In the genomic region with DNA sequence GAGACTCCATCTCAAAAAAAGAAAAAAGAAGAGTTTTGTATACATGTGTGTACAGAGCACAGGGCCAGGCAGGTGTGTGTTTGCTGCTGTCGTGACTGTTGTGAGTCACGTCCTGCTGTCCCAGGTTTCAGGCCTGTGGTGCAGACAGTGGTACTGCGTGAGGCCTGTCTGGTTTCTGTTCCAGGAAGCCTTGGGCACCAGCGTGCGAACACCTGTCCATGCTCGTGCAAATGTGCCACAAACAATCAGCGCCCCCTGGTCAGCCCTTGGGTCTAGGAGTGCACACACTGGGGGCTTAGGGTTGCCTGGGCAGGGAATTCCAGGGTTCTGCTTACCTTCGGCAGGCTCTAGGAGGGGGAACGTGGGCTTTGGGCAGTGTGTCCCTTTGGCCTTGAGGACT, we compare ENCODE assay signal across 21 cellular contexts. TPM values are rescaled to one million over a fixed set of nuclear protein-coding genes. Genes with fewer than 3 reads are reported as not detected.
A peak's percentile ranks its signal among the peaks of the same experiment; 100 is the strongest.
DNase-seq lines count a peak whose midpoint lies in the region; ATAC-seq, FAIRE-seq and TF ChIP-seq lines count a peak whose summit lies in the region.
"Had no signal": no experiment of that assay in that cellular context is flagged by ENCODE, and none has a peak within 500 bp of the region (broad histone marks: within the 10 kb centered on the region; RNA-seq: fewer than 3 reads in every experiment).

No MANE protein-coding gene starts in this region.

- TF ChIP-seq CTCF in DND-41 (IDR thresholded peaks at IDR 0.05; ENCODE audit: borderline replicate concordance, extremely low read depth, low read length, poor library complexity, severe bottlenecking) (no peak), GM12878 (IDR thresholded peaks at IDR 0.05 in 2 of 3, conservative IDR thresholded peaks at IDR 0.05 in 1 of 3; ENCODE audit: control insufficient read depth in 2 of 3, extremely low read depth in 1 of 3, insufficient read depth in 1 of 3, low read depth in 3 of 3, low read length in 3 of 3) (no peak), brain microvascular endothelial cell (IDR thresholded peaks at IDR 0.05; ENCODE audit: low read depth, low read length, missing control alignments) (no peak)

- no peaks in the 10 kb centered on the region for H3K27me3 Mint-ChIP-seq in activated CD4-positive, alpha-beta T cell treated with anti-CD3 and anti-CD28 coated beads, Interleukin-2, amount 10 ng/mL, durations not matched to agents 7 days and 5 days
- H3K27me3 Mint-ChIP-seq: activated naive CD8-positive, alpha-beta T cell; memory B cell; naive thymus-derived CD4-positive, alpha-beta T cell had no signal

- in situ Hi-C loops in GM12878 (cut with MboI) (loop anchor here (5.0 kb wide), 1 partner anchor 85 kb away; no protein-coding TSS in a partner anchor), brain microvascular endothelial cell (cut with HindIII; ENCODE audit: low pct_ligation_motif_present, low sequenced_read_pairs) (no loop called here)

- POLR2A ChIA-PET in activated CD4-positive, alpha-beta T cell treated with anti-CD3 and anti-CD28 coated beads, Interleukin-2, amount 10 ng/mL, durations not matched to agents 7 days and 5 days (lab: Charles Lee): no interaction called here
- POLR2A ChIA-PET in GM12878 (lab: Charles Lee): interaction anchor here (0.5 kb wide), 1 partner anchor 67 kb away, joined by 8 read pairs; no protein-coding TSS in a partner anchor

- H3K79me2 ChIP-seq in DND-41 (ENCODE audit: insufficient read depth, low read length) (no peaks in the 10 kb centered on the region), GM12878 (ENCODE audit: control insufficient read depth, insufficient read depth, low read length) (no peaks in the 10 kb centered on the region)
- H3K79me2 ChIP-seq: parathyroid adenoma had no signal

- no peak for TF ChIP-seq POLR2A in GM12878 (IDR thresholded peaks at IDR 0.05; ENCODE audit: low read depth, low read length)

- H4K91ac ChIP-seq in neuronal stem cell (ENCODE audit: low read depth, low read length, poor library complexity): no peak overlapping the region

- H3K23ac ChIP-seq in neuronal stem cell (ENCODE audit: low read depth, low read length, poor library complexity): no peak overlapping the region

- RAD21 ChIA-PET in GM12878 (lab: Charles Lee; ENCODE audit: unreplicated experiment): interaction anchor here (0.6 to 3.1 kb wide), 10 partner anchors 8 to 90 kb away, joined by 3 to 59 read pairs (median 7); no protein-coding TSS in a partner anchor

- H3K9ac ChIP-seq in DND-41 (ENCODE audit: low read depth, low read length) (no peak overlapping the region), GM12878 (ENCODE audit: control insufficient read depth, insufficient read depth, low read length) (no peak overlapping the region), neuronal stem cell (ENCODE audit: low read depth, low read length, poor library complexity) (no peak overlapping the region)
- H3K9ac ChIP-seq: parathyroid adenoma had no signal

- H2BK12ac ChIP-seq in neuronal stem cell (ENCODE audit: low read length): no peak overlapping the region

- TF ChIP-seq EP300 in GM12878 (IDR thresholded peaks at IDR 0.05; ENCODE audit: borderline replicate concordance in 1 of 2, control insufficient read depth in 1 of 2, low read depth in 2 of 2, low read length in 2 of 2): no peak

- H3K14ac ChIP-seq in neuronal stem cell (ENCODE audit: low read length): peak overlapping the region; percentile 38

- no TSS peak for BruUV-seq in GM12878 (replicated peaks; lab: Mats Ljungman, UMichigan)

- H3K4me3 ChIP-seq in DND-41 (ENCODE audit: low read depth in 1 of 2, low read length in 2 of 2): no peak overlapping the region
- H3K4me3 ChIP-seq in GM12878: no peak overlapping the region
- H3K4me3 ChIP-seq in neuronal stem cell (ENCODE audit: low read length in 2 of 2): no peak overlapping the region
- no peak overlapping the region for H3K4me3 ChIP-seq in brain microvascular endothelial cell (ENCODE audit: low read depth, low read length)
- H3K4me3 ChIP-seq: coronary artery, suprapubic skin had no signal

- H3K18ac ChIP-seq in neuronal stem cell (ENCODE audit: low read length): no peak overlapping the region

- no peak overlapping the region for H2AFZ ChIP-seq in DND-41 (ENCODE audit: low read depth, low read length)
- no peak overlapping the region for H2AFZ ChIP-seq in GM12878 (ENCODE audit: control insufficient read depth, low read depth, low read length)
- H2AFZ ChIP-seq in neuronal stem cell (ENCODE audit: low read length): no peak overlapping the region
- H2AFZ ChIP-seq: parathyroid adenoma had no signal

- no peak overlapping the region for H3K27ac ChIP-seq in DND-41 (ENCODE audit: low read length)
- H3K27ac ChIP-seq in GM12878 (ENCODE audit: control insufficient read depth, insufficient read depth): no peak overlapping the region
- H3K27ac ChIP-seq in neuronal stem cell (replicated peaks; ENCODE audit: low read length): no peak overlapping the region
- no peak overlapping the region for H3K27ac ChIP-seq in brain microvascular endothelial cell
- H3K27ac ChIP-seq: coronary artery, parathyroid adenoma, suprapubic skin had no signal

- H3K27ac Mint-ChIP-seq in activated CD4-positive, alpha-beta T cell treated with anti-CD3 and anti-CD28 coated beads, Interleukin-2, amount 10 ng/mL, durations not matched to agents 7 days and 5 days: no peak overlapping the region
- H3K27ac Mint-ChIP-seq: activated naive CD8-positive, alpha-beta T cell; brain; memory B cell; naive thymus-derived CD4-positive, alpha-beta T cell had no signal

- SMC1A ChIA-PET in GM12878 (lab: Charles Lee; ENCODE audit: uncharacterized antibody, unreplicated experiment): interaction anchor here (0.6 to 3.9 kb wide), 15 partner anchors 9 to 136 kb away, joined by 3 to 43 read pairs (median 5); no protein-coding TSS in a partner anchor

- DNase-seq in activated CD4-positive, alpha-beta T cell treated with anti-CD3 and anti-CD28 coated beads, Interleukin-2, amount 10 ng/mL, durations not matched to agents 7 days and 5 days: peak; percentile 28
- no peak for DNase-seq in activated CD4-positive, alpha-beta T cell treated with anti-CD3 and anti-CD28 coated beads, Interleukin-2, amount 50 U/mL, for 1 hour
- DNase-seq in DND-41: peak; percentile 28
- DNase-seq in GM12878 (ENCODE audit: low read depth, low spot score): no peak
- DNase-seq in neuronal stem cell (ENCODE audit: low spot score): no peak
- no peak for DNase-seq in brain microvascular endothelial cell
- no peak for DNase-seq in SW480 (ENCODE audit: low spot score)
- DNase-seq: C1 segment of cervical spinal cord; HCEC 1CT; kidney glomerular epithelial cell; naive thymus-derived CD4-positive, alpha-beta T cell; NCI-H1417 treated with DMSO at 0.1 percent for 48 hours; NCI-H526; stimulated activated CD4-positive, alpha-beta T cell treated with anti-CD3 and anti-CD28 coated beads, Interleukin-4, amount 100 ng/mL, for 1 hour had no signal

- H3K27me3 ChIP-seq in DND-41 (ENCODE audit: insufficient read depth, low read length, poor library complexity) (no peaks in the 10 kb centered on the region), GM12878 (replicated peaks in 1 of 2; ENCODE audit: control insufficient read depth in 2 of 2, insufficient read depth in 2 of 2, low read length in 1 of 2) (no peaks in the 10 kb centered on the region), neuronal stem cell (ENCODE audit: control insufficient read depth in 3 of 3, insufficient read depth in 3 of 3, low read depth in 1 of 3, low read length in 3 of 3) (peaks cover 0 to 19% (median 0%) of the 10 kb centered on the region in 3 experiments), brain microvascular endothelial cell (replicated peaks) (no peaks in the 10 kb centered on the region)
- H3K27me3 ChIP-seq: suprapubic skin had no signal

- ATAC-seq in DND-41 (ENCODE audit: insufficient read depth, low read depth) (0 out of 3 replicates have a peak, but pooled peaks have one; percentile 37), GM12878 (peak; percentile 52), GM21447 (IDR thresholded peaks at IDR 0.05; ENCODE audit: unreplicated experiment) (no peak)
- ATAC-seq: naive thymus-derived CD4-positive, alpha-beta T cell had no signal

- H3K4me2 ChIP-seq in DND-41 (ENCODE audit: insufficient read depth, low read length) (no peak overlapping the region), GM12878 (ENCODE audit: control insufficient read depth, insufficient read depth) (no peak overlapping the region), neuronal stem cell (ENCODE audit: insufficient read depth, low read length, poor library complexity, severe bottlenecking) (no peak overlapping the region)

- H3K36me3 ChIP-seq in DND-41 (ENCODE audit: insufficient read depth, low read length) (no peaks in the 10 kb centered on the region; the same call in 1 of the 2 replicates), GM12878 (ENCODE audit: control insufficient read depth in 2 of 2, insufficient read depth in 2 of 2, low read length in 1 of 2) (no peaks in the 10 kb centered on the region), neuronal stem cell (replicated peaks in 1 of 2; ENCODE audit: control insufficient read depth in 2 of 2, insufficient read depth in 2 of 2, low read length in 2 of 2) (no peaks in the 10 kb centered on the region), brain microvascular endothelial cell (replicated peaks) (no peaks in the 10 kb centered on the region)

- no peak overlapping the region for H2BK15ac ChIP-seq in neuronal stem cell (ENCODE audit: low read length)

- H2BK5ac ChIP-seq in neuronal stem cell (ENCODE audit: low read length): no peak overlapping the region

- H3K4me1 Mint-ChIP-seq in activated CD4-positive, alpha-beta T cell treated with anti-CD3 and anti-CD28 coated beads, Interleukin-2, amount 10 ng/mL, durations not matched to agents 7 days and 5 days: peaks cover 31% of the 10 kb centered on the region

- H4K8ac ChIP-seq in neuronal stem cell (ENCODE audit: low read depth, low read length): no peak overlapping the region

- H3K9me3 ChIP-seq in DND-41 (ENCODE audit: insufficient read depth, low read length, severe bottlenecking) (no peaks in the 10 kb centered on the region), GM12878 (replicated peaks; ENCODE audit: control insufficient read depth, insufficient read depth, low read length) (no peaks in the 10 kb centered on the region), neuronal stem cell (replicated peaks in 1 of 2; ENCODE audit: control insufficient read depth in 2 of 2, insufficient read depth in 1 of 2, low read depth in 1 of 2, low read length in 2 of 2) (no peaks in the 10 kb centered on the region)
- H3K9me3 ChIP-seq: suprapubic skin had no signal

- peaks cover 3% of the 10 kb centered on the region; the same call in 1 of the 2 replicates for H3K4me1 ChIP-seq in DND-41 (ENCODE audit: insufficient read depth, low read length)
- peaks cover 19% of the 10 kb centered on the region for H3K4me1 ChIP-seq in GM12878 (ENCODE audit: control insufficient read depth, insufficient read depth, low read length)
- H3K4me1 ChIP-seq in neuronal stem cell (ENCODE audit: control insufficient read depth in 2 of 2, insufficient read depth in 1 of 2, low read depth in 1 of 2, low read length in 2 of 2): peaks cover 0 to 3% of the 10 kb centered on the region in 2 donors

- H2AK5ac ChIP-seq in neuronal stem cell (ENCODE audit: low read depth, low read length): no peak overlapping the region

- no peak for FAIRE-seq in GM12878 (lab: Jason Lieb, UNC)

- intact Hi-C loops in GM12878 (cut with micrococcal nuclease; ENCODE audit: unreplicated experiment): loop anchor here (2.0 to 5.0 kb wide), 2 partner anchors 130 to 175 kb away; no protein-coding TSS in a partner anchor

- no peak overlapping the region for H2BK120ac ChIP-seq in neuronal stem cell (ENCODE audit: low read depth, low read length)

- CTCF ChIA-PET in activated CD4-positive, alpha-beta T cell treated with anti-CD3 and anti-CD28 coated beads, Interleukin-2, amount 10 ng/mL, durations not matched to agents 7 days and 5 days (lab: Charles Lee): interaction anchor here (0.6 to 2.8 kb wide), 10 partner anchors 7 to 155 kb away, joined by 3 to 14 read pairs (median 5); a partner anchor contains a TSS
- CTCF ChIA-PET in GM12878 (lab: Yijun Ruan, JAX): interaction anchor here (0.7 to 6.5 kb wide), 20 partner anchors 9 to 379 kb away, joined by 3 to 117 read pairs (median 8); a partner anchor contains a TSS

- H3K36me3 Mint-ChIP-seq in activated CD4-positive, alpha-beta T cell treated with anti-CD3 and anti-CD28 coated beads, Interleukin-2, amount 10 ng/mL, durations not matched to agents 7 days and 5 days (ENCODE audit: low read depth): no peaks in the 10 kb centered on the region
- H3K36me3 Mint-ChIP-seq: brain had no signal

- H4K20me1 ChIP-seq in DND-41 (ENCODE audit: insufficient read depth, low read length): no peaks in the 10 kb centered on the region
- H4K20me1 ChIP-seq in GM12878 (ENCODE audit: control insufficient read depth, insufficient read depth): no peaks in the 10 kb centered on the region

- WGBS in GM12878 (ENCODE audit: insufficient coverage, insufficient replicate concordance, low lambda C conversion rate, missing lambda C conversion rate): 61% methylated on average over 9 of the region's 9 CpGs
- no CpG with 5 or more reads among the region's 9 CpGs for WGBS in neuronal stem cell (ENCODE audit: extremely low coverage in 2 of 2, insufficient read length in 2 of 2, insufficient replicate concordance in 1 of 2), 2 donors

- no peak for TF ChIP-seq RAD21 in GM12878 (IDR thresholded peaks at IDR 0.05; ENCODE audit: insufficient read depth, low read depth, low read length)

- no peak overlapping the region for H3K4me3 Mint-ChIP-seq in activated CD4-positive, alpha-beta T cell treated with anti-CD3 and anti-CD28 coated beads, Interleukin-2, amount 10 ng/mL, durations not matched to agents 7 days and 5 days
- H3K4me3 Mint-ChIP-seq: activated naive CD8-positive, alpha-beta T cell; brain; memory B cell; naive thymus-derived CD4-positive, alpha-beta T cell had no signal

- H3K9me3 Mint-ChIP-seq in activated CD4-positive, alpha-beta T cell treated with anti-CD3 and anti-CD28 coated beads, Interleukin-2, amount 10 ng/mL, durations not matched to agents 7 days and 5 days: no peaks in the 10 kb centered on the region
- H3K9me3 Mint-ChIP-seq: brain; memory B cell; naive thymus-derived CD4-positive, alpha-beta T cell had no signal

- no peaks in the 10 kb centered on the region for H3K79me1 ChIP-seq in neuronal stem cell (ENCODE audit: low read depth, low read length)

- H3K4ac ChIP-seq in neuronal stem cell (ENCODE audit: low read length): no peak overlapping the region

RNA-seq across cellular contexts. Expression of a gene that starts 16.9 kb away (rescaled TPM):
- total RNA-seq in activated CD4-positive, alpha-beta T cell treated with anti-CD3 and anti-CD28 coated beads, Interleukin-2, amount 10 ng/mL, durations not matched to agents 7 days and 5 days: 1 to 10 TPM; 3.4 to 5.7 TPM
- total RNA-seq in GM12878 (2013; cell fraction: nucleolus; rRNA removed): 22.6 and 27.6 TPM in 2 replicates
- total RNA-seq in GM12878 (2014; rRNA removed) (4.7 and 15.9 TPM in 2 replicates), GM12878 (2014; rRNA removed; fragmentation: Illumina TruSeq; extraction: Trizol) (2.8 and 5.0 TPM in 2 replicates), GM12878 (2021) (10.1 and 12.2 TPM in 2 replicates)
- polyA plus RNA-seq in GM12878 (2011; ENCODE audit: low read depth): 1.5 TPM
- polyA plus RNA-seq in GM12878 (2011; rRNA removed) (1.3 and 3.7 TPM in 2 replicates), GM12878 (2014; fragmentation: Illumina TruSeq; extraction: Trizol) (2.5 and 2.8 TPM in 2 replicates), GM12878 (2014; fragmentation: Nextera tagmentation; extraction: Ambion mirVana) (1 to 10 TPM in 1 of 2 experiments, under 1 TPM in 1; 0.66 to 1.1 TPM), GM12878 (2014; rRNA removed) (2.6 and 3.2 TPM in 2 replicates), GM12878 (2016; fragmentation: Nextera tagmentation; extraction: Ambion mirVana) (1 to 10 TPM in 1 of 2 experiments, under 1 TPM in 1; 0.86 to 2.9 TPM)
- 1.8 and 2.0 TPM in 2 replicates for polyA plus RNA-seq in GM12878 (2011; cell fraction: cytosol; rRNA removed)
- polyA plus RNA-seq in GM12878 (2011; cell fraction: nucleus; rRNA removed): 1.9 and 2.3 TPM in 2 replicates
- 11.4 and 13.6 TPM in 2 replicates for polyA plus RNA-seq in GM12878 (2012)
- 2.6 and 8.1 TPM in 2 replicates for polyA minus RNA-seq in GM12878 (2011; rRNA and poly(A)+ RNA removed)
- polyA minus RNA-seq in GM12878 (2011; cell fraction: cytosol; rRNA and poly(A)+ RNA removed): 1.2 and 1.8 TPM in 2 replicates
- 0.85 and 3.2 TPM in 2 replicates for polyA minus RNA-seq in GM12878 (2011; cell fraction: nucleus; rRNA and poly(A)+ RNA removed)
- polyA plus RNA-seq in neuronal stem cell (2013, experiment 1 of 2): 2.3 TPM
- 6.1 TPM for polyA plus RNA-seq in neuronal stem cell (2013, experiment 2 of 2)

RNA-seq across cellular contexts. Expression of a gene that starts 42.5 kb away (rescaled TPM):
- not detected for total RNA-seq in activated CD4-positive, alpha-beta T cell treated with anti-CD3 and anti-CD28 coated beads, Interleukin-2, amount 10 ng/mL, durations not matched to agents 7 days and 5 days
- 209 and 221 TPM in 2 replicates for total RNA-seq in GM12878 (2013; cell fraction: nucleolus; rRNA removed)
- 20.1 and 24.2 TPM in 2 replicates for total RNA-seq in GM12878 (2014; rRNA removed)
- 10.6 and 12.3 TPM in 2 replicates for total RNA-seq in GM12878 (2014; rRNA removed; fragmentation: Illumina TruSeq; extraction: Trizol)
- 30.9 and 32.3 TPM in 2 replicates for total RNA-seq in GM12878 (2021)
- polyA plus RNA-seq in GM12878 (2011; ENCODE audit: low read depth): 47.3 TPM
- polyA plus RNA-seq in GM12878 (2011; rRNA removed): 60.0 and 76.6 TPM in 2 replicates
- polyA plus RNA-seq in GM12878 (2011; cell fraction: cytosol; rRNA removed): 47.9 and 67.2 TPM in 2 replicates
- 282 and 381 TPM in 2 replicates for polyA plus RNA-seq in GM12878 (2011; cell fraction: nucleus; rRNA removed)
- 32.5 and 62.6 TPM in 2 replicates for polyA plus RNA-seq in GM12878 (2012)
- 28.7 and 37.7 TPM in 2 replicates for polyA plus RNA-seq in GM12878 (2014; fragmentation: Illumina TruSeq; extraction: Trizol)
- polyA plus RNA-seq in GM12878 (2014; fragmentation: Nextera tagmentation; extraction: Ambion mirVana): 1 to 10 TPM; 4.5 to 5.2 TPM
- 24.7 and 27.4 TPM in 2 replicates for polyA plus RNA-seq in GM12878 (2014; rRNA removed)
- 10 to 100 TPM; 19.9 to 23.5 TPM for polyA plus RNA-seq in GM12878 (2016; fragmentation: Nextera tagmentation; extraction: Ambion mirVana)
- 81.5 and 87.0 TPM in 2 replicates for polyA minus RNA-seq in GM12878 (2011; rRNA and poly(A)+ RNA removed)
- polyA minus RNA-seq in GM12878 (2011; cell fraction: cytosol; rRNA and poly(A)+ RNA removed): 26.9 and 29.1 TPM in 2 replicates
- polyA minus RNA-seq in GM12878 (2011; cell fraction: nucleus; rRNA and poly(A)+ RNA removed): 43.3 and 45.3 TPM in 2 replicates
- not detected for polyA plus RNA-seq in neuronal stem cell (2013, experiment 1 of 2)
- not detected for polyA plus RNA-seq in neuronal stem cell (2013, experiment 2 of 2)
- polyA plus RNA-seq: naive thymus-derived CD4-positive, alpha-beta T cell had no signal

Comparison
In these comparisons a context has a peak if more than half of its experiments do, and no peak if none do; other contexts are left out.
1. DNase-seq: peak in activated CD4-positive, alpha-beta T cell treated with anti-CD3 and anti-CD28 coated beads, Interleukin-2, amount 10 ng/mL, durations not matched to agents 7 days and 5 days (single experiment) and DND-41 (single experiment); none in activated CD4-positive, alpha-beta T cell treated with anti-CD3 and anti-CD28 coated beads, Interleukin-2, amount 50 U/mL, for 1 hour (single experiment), GM12878 (single experiment), neuronal stem cell (single experiment), brain microvascular endothelial cell (single experiment) and SW480 (single experiment).
2. RNA of a gene that starts 42.5 kb away (total RNA-seq): 10.6 to 221 TPM in GM12878; not detected in activated CD4-positive, alpha-beta T cell treated with anti-CD3 and anti-CD28 coated beads, Interleukin-2, amount 10 ng/mL, durations not matched to agents 7 days and 5 days; every median in the first group is over 10 times any median in the second.